Comparison of ENCODE assay signal across 8 cellular contexts in the genomic region with DNA sequence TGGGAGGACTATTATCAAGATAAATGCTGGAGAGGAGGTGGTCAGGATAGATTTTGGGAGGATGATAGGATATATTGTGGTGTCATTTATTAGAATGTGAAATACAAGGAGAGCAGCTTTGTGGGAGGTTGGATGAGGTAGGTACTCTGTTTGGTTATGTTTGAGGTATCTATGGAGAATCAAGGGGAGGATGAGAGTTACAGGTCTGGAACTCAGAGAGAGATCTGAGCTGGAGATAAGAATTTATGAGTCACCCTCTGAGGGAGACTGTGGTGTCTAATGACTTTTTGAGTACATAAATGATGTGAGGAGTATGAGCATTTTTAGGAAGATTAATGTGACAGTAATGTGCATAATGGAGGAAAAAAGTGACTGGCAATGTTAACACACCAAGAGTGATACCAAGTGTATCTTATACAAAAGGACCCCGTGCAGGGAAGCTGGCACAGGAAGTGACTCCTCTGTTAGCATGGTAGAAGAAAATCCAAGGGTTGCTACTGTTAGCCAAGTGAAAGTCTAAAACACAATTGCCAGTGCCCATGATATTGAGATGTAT. TPM values are rescaled to one million over a fixed set of nuclear protein-coding genes. Genes with fewer than 3 reads are reported as not detected.
DNase-seq lines count a peak whose midpoint lies in the region; ATAC-seq and TF ChIP-seq lines count a peak whose summit lies in the region.

No MANE protein-coding gene starts in this region.

- CTCF ChIA-PET in WTC11 (lab: Charles Lee), result interaction anchor here (0.7 to 0.9 kb wide), 2 partner anchors 14 to 56 kb away, joined by 3 to 7 read pairs; no protein-coding TSS in a partner anchor

- ATAC-seq in GM18517 (IDR thresholded peaks at IDR 0.05; ENCODE audit: unreplicated experiment) (peak; percentile 51), HG02884 (IDR thresholded peaks at IDR 0.05; ENCODE audit: unreplicated experiment) (peak; percentile 68), left lung (peak; percentile 76), WTC11 (no peak), GM21526 (IDR thresholded peaks at IDR 0.05; ENCODE audit: low FRiP score, unreplicated experiment) (no peak)

- H3K4me1 ChIP-seq in SJSA1 (replicated peaks) (peaks cover 75% of the 10 kb centered on the region), left lung (peaks cover 3 to 37% of the 10 kb centered on the region in 2 donors), Peyer's patch (no peaks in the 10 kb centered on the region)

- H3K27ac Mint-ChIP-seq in WTC11, result no peak overlapping the region

- H3K27me3 ChIP-seq in SJSA1 (replicated peaks) (no peaks in the 10 kb centered on the region), left lung (no peaks in the 10 kb centered on the region), Peyer's patch (no peaks in the 10 kb centered on the region)

- H3K4me1 Mint-ChIP-seq in WTC11, result peaks cover 31% of the 10 kb centered on the region

- H3K36me3 ChIP-seq in SJSA1, result peaks cover 53% of the 10 kb centered on the region
- H3K36me3 ChIP-seq in left lung, result no peaks in the 10 kb centered on the region
- no peaks in the 10 kb centered on the region for H3K36me3 ChIP-seq in Peyer's patch

- POLR2A ChIA-PET in WTC11 (lab: Charles Lee), result no interaction called here

- TF ChIP-seq POLR2A in Peyer's patch (IDR thresholded peaks at IDR 0.05), result no peak

- no peak for TF ChIP-seq CTCF in left lung (IDR thresholded peaks at IDR 0.05)
- TF ChIP-seq CTCF in WTC11 (IDR thresholded peaks at IDR 0.05), result no peak
- no peak for TF ChIP-seq CTCF in Peyer's patch (IDR thresholded peaks at IDR 0.05)

- intact Hi-C loops in left lung (cut with DNase I) (no loop called here), posterior vena cava (cut with DNase I) (no loop called here)

- H3K9me3 ChIP-seq in SJSA1 (replicated peaks) (no peaks in the 10 kb centered on the region), left lung (no peaks in the 10 kb centered on the region), Peyer's patch (no peaks in the 10 kb centered on the region)

- no peaks in the 10 kb centered on the region for H3K9me3 Mint-ChIP-seq in WTC11

- H3K27ac ChIP-seq in SJSA1, result peak overlapping the region; percentile 84
- H3K27ac ChIP-seq in left lung, result peak overlapping the region in 1 of 2 donors; percentile 42
- H3K27ac ChIP-seq in Peyer's patch, result no peak overlapping the region

- DNase-seq in SJSA1 (ENCODE audit: low read depth in 1 of 2, low spot score in 2 of 2) (peak; percentile 55 to 88), left lung (no peak), WTC11 (ENCODE audit: low spot score) (no peak), Peyer's patch (no peak), posterior vena cava (ENCODE audit: low spot score) (no peak)

- H3K36me3 Mint-ChIP-seq in WTC11, result no peaks in the 10 kb centered on the region

- H3K4me3 ChIP-seq in SJSA1 (no peak overlapping the region), left lung (no peak overlapping the region), Peyer's patch (no peak overlapping the region)

- no peak overlapping the region for H3K4me3 Mint-ChIP-seq in WTC11

- no peaks in the 10 kb centered on the region for H3K27me3 Mint-ChIP-seq in WTC11 (ENCODE audit: low read depth)

TF ChIP-seq in WTC11, 78 proteins besides CTCF, POLR2A, EP300 and RAD21:
- TF ChIP-seq, protein P1, sequence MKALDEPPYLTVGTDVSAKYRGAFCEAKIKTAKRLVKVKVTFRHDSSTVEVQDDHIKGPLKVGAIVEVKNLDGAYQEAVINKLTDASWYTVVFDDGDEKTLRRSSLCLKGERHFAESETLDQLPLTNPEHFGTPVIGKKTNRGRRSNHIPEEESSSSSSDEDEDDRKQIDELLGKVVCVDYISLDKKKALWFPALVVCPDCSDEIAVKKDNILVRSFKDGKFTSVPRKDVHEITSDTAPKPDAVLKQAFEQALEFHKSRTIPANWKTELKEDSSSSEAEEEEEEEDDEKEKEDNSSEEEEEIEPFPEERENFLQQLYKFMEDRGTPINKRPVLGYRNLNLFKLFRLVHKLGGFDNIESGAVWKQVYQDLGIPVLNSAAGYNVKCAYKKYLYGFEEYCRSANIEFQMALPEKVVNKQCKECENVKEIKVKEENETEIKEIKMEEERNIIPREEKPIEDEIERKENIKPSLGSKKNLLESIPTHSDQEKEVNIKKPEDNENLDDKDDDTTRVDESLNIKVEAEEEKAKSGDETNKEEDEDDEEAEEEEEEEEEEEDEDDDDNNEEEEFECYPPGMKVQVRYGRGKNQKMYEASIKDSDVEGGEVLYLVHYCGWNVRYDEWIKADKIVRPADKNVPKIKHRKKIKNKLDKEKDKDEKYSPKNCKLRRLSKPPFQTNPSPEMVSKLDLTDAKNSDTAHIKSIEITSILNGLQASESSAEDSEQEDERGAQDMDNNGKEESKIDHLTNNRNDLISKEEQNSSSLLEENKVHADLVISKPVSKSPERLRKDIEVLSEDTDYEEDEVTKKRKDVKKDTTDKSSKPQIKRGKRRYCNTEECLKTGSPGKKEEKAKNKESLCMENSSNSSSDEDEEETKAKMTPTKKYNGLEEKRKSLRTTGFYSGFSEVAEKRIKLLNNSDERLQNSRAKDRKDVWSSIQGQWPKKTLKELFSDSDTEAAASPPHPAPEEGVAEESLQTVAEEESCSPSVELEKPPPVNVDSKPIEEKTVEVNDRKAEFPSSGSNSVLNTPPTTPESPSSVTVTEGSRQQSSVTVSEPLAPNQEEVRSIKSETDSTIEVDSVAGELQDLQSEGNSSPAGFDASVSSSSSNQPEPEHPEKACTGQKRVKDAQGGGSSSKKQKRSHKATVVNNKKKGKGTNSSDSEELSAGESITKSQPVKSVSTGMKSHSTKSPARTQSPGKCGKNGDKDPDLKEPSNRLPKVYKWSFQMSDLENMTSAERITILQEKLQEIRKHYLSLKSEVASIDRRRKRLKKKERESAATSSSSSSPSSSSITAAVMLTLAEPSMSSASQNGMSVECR (CRISPR knock-in tag; IDR thresholded peaks at IDR 0.05; ENCODE audit: borderline replicate concordance), result no peak
- TF ChIP-seq GRHL2 (CRISPR knock-in tag; IDR thresholded peaks at IDR 0.05; ENCODE audit: insufficient replicate concordance, severe bottlenecking), result no peak
- TF ChIP-seq, protein P2, sequence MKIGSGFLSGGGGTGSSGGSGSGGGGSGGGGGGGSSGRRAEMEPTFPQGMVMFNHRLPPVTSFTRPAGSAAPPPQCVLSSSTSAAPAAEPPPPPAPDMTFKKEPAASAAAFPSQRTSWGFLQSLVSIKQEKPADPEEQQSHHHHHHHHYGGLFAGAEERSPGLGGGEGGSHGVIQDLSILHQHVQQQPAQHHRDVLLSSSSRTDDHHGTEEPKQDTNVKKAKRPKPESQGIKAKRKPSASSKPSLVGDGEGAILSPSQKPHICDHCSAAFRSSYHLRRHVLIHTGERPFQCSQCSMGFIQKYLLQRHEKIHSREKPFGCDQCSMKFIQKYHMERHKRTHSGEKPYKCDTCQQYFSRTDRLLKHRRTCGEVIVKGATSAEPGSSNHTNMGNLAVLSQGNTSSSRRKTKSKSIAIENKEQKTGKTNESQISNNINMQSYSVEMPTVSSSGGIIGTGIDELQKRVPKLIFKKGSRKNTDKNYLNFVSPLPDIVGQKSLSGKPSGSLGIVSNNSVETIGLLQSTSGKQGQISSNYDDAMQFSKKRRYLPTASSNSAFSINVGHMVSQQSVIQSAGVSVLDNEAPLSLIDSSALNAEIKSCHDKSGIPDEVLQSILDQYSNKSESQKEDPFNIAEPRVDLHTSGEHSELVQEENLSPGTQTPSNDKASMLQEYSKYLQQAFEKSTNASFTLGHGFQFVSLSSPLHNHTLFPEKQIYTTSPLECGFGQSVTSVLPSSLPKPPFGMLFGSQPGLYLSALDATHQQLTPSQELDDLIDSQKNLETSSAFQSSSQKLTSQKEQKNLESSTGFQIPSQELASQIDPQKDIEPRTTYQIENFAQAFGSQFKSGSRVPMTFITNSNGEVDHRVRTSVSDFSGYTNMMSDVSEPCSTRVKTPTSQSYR (CRISPR knock-in tag; IDR thresholded peaks at IDR 0.05), result no peak

RNA-seq across cellular contexts. Expression of a gene that starts 48.2 kb away (rescaled TPM):
- total RNA-seq in SJSA1 (2014; rRNA removed; shearing (Covaris generic)), result 245 and 249 TPM in 2 replicates
- total RNA-seq in left lung, result 10 to 100 TPM; 58.0 to 72.9 TPM
- total RNA-seq in WTC11 (2021), result 24.1 to 25.1 TPM (median 24.3 TPM) in 3 replicates
- total RNA-seq in Peyer's patch, result 100 to 1,000 TPM in 1 of 4 donors, 10 to 100 TPM in 3; 29.9 to 181 (median 63.6) TPM
- 100 to 1,000 TPM; 103 to 143 TPM for total RNA-seq in posterior vena cava

Comparison
In these comparisons a context has a peak if more than half of its experiments do, and no peak if none do; other contexts are left out.
1. ATAC-seq: peak in GM18517 (single experiment), HG02884 (single experiment) and left lung (single experiment); none in WTC11 (single experiment) and GM21526 (single experiment).
2. DNase-seq: peak in SJSA1 (2 of 2); none in left lung (0 of 2), WTC11 (single experiment), Peyer's patch (0 of 3) and posterior vena cava (single experiment).